Comparison of ENCODE assay signal across 8 cellular contexts in genomic region chr19:35612559-35613321, GRCh38.
A peak's percentile ranks its signal among the peaks of the same experiment; 100 is the strongest.
DNase-seq lines count a peak whose midpoint lies in the region; ATAC-seq lines count a peak whose summit lies in the region.

HAUS5 (plus strand) TSS chr19:35612735; CDS start chr19:35612795, 60 bp downstream.

- H3K9me3 Mint-ChIP-seq in effector memory CD8-positive, alpha-beta T cell: peaks cover 0 to 6% of the 10 kb centered on the region in 2 donors
- H3K9me3 Mint-ChIP-seq in memory B cell: peaks cover 5% of the 10 kb centered on the region

- H3K4me3 Mint-ChIP-seq in effector memory CD8-positive, alpha-beta T cell: peak within 1 kb of the TSS; percentile 82 to 87
- H3K4me3 Mint-ChIP-seq in memory B cell: peak within 1 kb of the TSS; percentile 92

- ATAC-seq in GM21360 (IDR thresholded peaks at IDR 0.05; ENCODE audit: unreplicated experiment) (peak; percentile 61), memory B cell (ENCODE audit: low read depth) (peak; percentile 73)
- peak; percentile 94 for ATAC-seq in effector memory CD8-positive, alpha-beta T cell (replicated peaks)

- peak within 1 kb of the TSS; percentile 94 to 95 for H3K27ac Mint-ChIP-seq in effector memory CD8-positive, alpha-beta T cell
- H3K27ac Mint-ChIP-seq in memory B cell: peak within 1 kb of the TSS; percentile 97

- H3K4me1 Mint-ChIP-seq in effector memory CD8-positive, alpha-beta T cell (ENCODE audit: low read depth in 2 of 2): peaks cover 0 to 21% of the 10 kb centered on the region in 2 donors
- peaks cover 28% of the 10 kb centered on the region for H3K4me1 Mint-ChIP-seq in memory B cell

- H3K27me3 Mint-ChIP-seq in effector memory CD8-positive, alpha-beta T cell: no peaks in the 10 kb centered on the region
- no peaks in the 10 kb centered on the region for H3K27me3 Mint-ChIP-seq in memory B cell

- DNase-seq in COLO668 (lab: John Stamatoyannopoulos, UW; ENCODE audit: unreplicated experiment) (peak; percentile 92), HUDEP-2 (lab: John Stamatoyannopoulos, UW; ENCODE audit: unreplicated experiment in 76 of 76) (peak in 75 of 76 experiments; percentile 57 to 98 (median 93)), NOMO-1 treated with dmso at 0.1 percent for 144 hours (lab: John Stamatoyannopoulos, UW; ENCODE audit: unreplicated experiment) (peak; percentile 84), memory B cell (ENCODE audit: low spot score in 2 of 2) (peak; percentile 96 to 99)
- peak; percentile 88 to 94 for DNase-seq in activated CD8-positive, alpha-beta memory T cell treated with anti-CD3 and anti-CD28 coated beads for 4 hours (ENCODE audit: low read depth in 2 of 2)
- DNase-seq in effector memory CD8-positive, alpha-beta T cell: peak; percentile 94 to 98 (median 97)
- peak; percentile 93 for DNase-seq in stimulated activated CD8-positive, alpha-beta memory T cell treated with anti-CD3 and anti-CD28 coated beads, Interleukin-12 subunit alpha, Interleukin-12 subunit beta, amount 100 ng/mL, for 1 hour (ENCODE audit: low read depth)

- H3K36me3 Mint-ChIP-seq in effector memory CD8-positive, alpha-beta T cell (ENCODE audit: insufficient read depth): peaks cover 37% of the 10 kb centered on the region
- H3K36me3 Mint-ChIP-seq in memory B cell: peaks cover 8% of the 10 kb centered on the region

Comparison
In these comparisons a context has a peak if more than half of its experiments do, and no peak if none do; other contexts are left out.
1. Peak in every context shown above with its lines: DNase-seq and ATAC-seq.